Comparison of ENCODE assay signal across 24 cellular contexts in genomic region chr7:8435120-8435519, GRCh38. TPM values are rescaled to one million over a fixed set of nuclear protein-coding genes. Genes with fewer than 3 reads are reported as not detected.
A peak's percentile ranks its signal among the peaks of the same experiment; 100 is the strongest.
DNase-seq lines count a peak whose midpoint lies in the region; ATAC-seq and TF ChIP-seq lines count a peak whose summit lies in the region.
"Had no signal": no experiment of that assay in that cellular context is flagged by ENCODE, and none has a peak within 500 bp of the region (broad histone marks: within the 10 kb centered on the region; RNA-seq: fewer than 3 reads in every experiment).

No MANE protein-coding gene starts in this region.

- H3K9me3 Mint-ChIP-seq in WTC11, result no peaks in the 10 kb centered on the region
- H3K9me3 Mint-ChIP-seq: dendritic cell treated with granulocyte-macrophage colony-stimulating factor and Interleukin-4, amounts not matched to agents 40 ng/mL and 50 ng/mL, for 4 days had no signal

- H4K8ac ChIP-seq in neuronal stem cell (ENCODE audit: low read depth, low read length), result no peak overlapping the region

- no peaks in the 10 kb centered on the region for H3K79me1 ChIP-seq in neuronal stem cell (ENCODE audit: low read depth, low read length)

- no peak overlapping the region for H3K4ac ChIP-seq in neuronal stem cell (ENCODE audit: low read length)

- H3K27ac Mint-ChIP-seq in WTC11, result no peak overlapping the region
- H3K27ac Mint-ChIP-seq: dendritic cell treated with granulocyte-macrophage colony-stimulating factor and Interleukin-4, amounts not matched to agents 40 ng/mL and 50 ng/mL, for 4 days; T-helper 17 cell had no signal

- H3K18ac ChIP-seq in neuronal stem cell (ENCODE audit: low read length), result peak overlapping the region; percentile 41

- no peak overlapping the region for H2AFZ ChIP-seq in neuronal stem cell (ENCODE audit: low read length)

- TF ChIP-seq CTCF in WTC11 (IDR thresholded peaks at IDR 0.05), result no peak
- TF ChIP-seq CTCF in colonic mucosa (IDR thresholded peaks at IDR 0.05), result no peak

- no peak overlapping the region for H4K91ac ChIP-seq in neuronal stem cell (ENCODE audit: low read depth, low read length, poor library complexity)

- no peak overlapping the region for H2BK12ac ChIP-seq in neuronal stem cell (ENCODE audit: low read length)

- H3K36me3 ChIP-seq in ES-I3 (ENCODE audit: insufficient read depth, low read length) (no peaks in the 10 kb centered on the region), neuronal stem cell (replicated peaks in 1 of 2; ENCODE audit: control insufficient read depth in 2 of 2, insufficient read depth in 2 of 2, low read length in 2 of 2) (no peaks in the 10 kb centered on the region), colonic mucosa (no peaks in the 10 kb centered on the region)
- H3K36me3 ChIP-seq: HAP-1, heart right ventricle, ovary, Peyer's patch, right lobe of liver, SJCRH30 had no signal

- no peak overlapping the region for H3K27ac ChIP-seq in neuronal stem cell (replicated peaks; ENCODE audit: low read length)
- H3K27ac ChIP-seq in colonic mucosa, result no peak overlapping the region
- H3K27ac ChIP-seq: heart right ventricle, ovary, Peyer's patch, right lobe of liver, SJCRH30, VCaP had no signal

- H3K9ac ChIP-seq in ES-I3 (ENCODE audit: low read depth, low read length), result peak overlapping the region; percentile 50; the same call in 1 of the 2 replicates
- no peak overlapping the region for H3K9ac ChIP-seq in neuronal stem cell (ENCODE audit: low read depth, low read length, poor library complexity)
- no peak overlapping the region for H3K9ac ChIP-seq in colonic mucosa (ENCODE audit: low read depth in 2 of 2, low read length in 2 of 2)

- no peak overlapping the region for H2BK120ac ChIP-seq in neuronal stem cell (ENCODE audit: low read depth, low read length)

- peak overlapping the region; percentile 51 for H3K4me3 ChIP-seq in iPS-11a (ENCODE audit: low read depth, low read length)
- H3K4me3 ChIP-seq in neuronal stem cell (ENCODE audit: low read length in 2 of 2), result peak overlapping the region in 1 of 2 donors; percentile 61
- H3K4me3 ChIP-seq in colonic mucosa, result no peak overlapping the region
- H3K4me3 ChIP-seq: heart right ventricle, ovary, Peyer's patch, right lobe of liver, SJCRH30 had no signal

- H3K27me3 Mint-ChIP-seq in WTC11 (ENCODE audit: low read depth), result peaks cover 100% of the 10 kb centered on the region

- peak overlapping the region; percentile 51 for H3K4me2 ChIP-seq in neuronal stem cell (ENCODE audit: insufficient read depth, low read length, poor library complexity, severe bottlenecking)

- H3K14ac ChIP-seq in neuronal stem cell (ENCODE audit: low read length), result no peak overlapping the region

- CTCF ChIA-PET in WTC11 (lab: Charles Lee), result interaction anchor here (1.1 to 3.5 kb wide), 4 partner anchors 16 to 289 kb away, joined by 3 to 14 read pairs (median 9); no protein-coding TSS in a partner anchor

- peaks cover 23 to 98% (median 76%) of the 10 kb centered on the region in 3 experiments for H3K27me3 ChIP-seq in neuronal stem cell (ENCODE audit: control insufficient read depth in 3 of 3, insufficient read depth in 3 of 3, low read depth in 1 of 3, low read length in 3 of 3)
- peaks cover 40% of the 10 kb centered on the region for H3K27me3 ChIP-seq in colonic mucosa
- H3K27me3 ChIP-seq: ovary, SJCRH30 had no signal

- H2BK15ac ChIP-seq in neuronal stem cell (ENCODE audit: low read length), result no peak overlapping the region

- H3K4me1 Mint-ChIP-seq in WTC11, result peaks cover 48% of the 10 kb centered on the region

- H2BK5ac ChIP-seq in neuronal stem cell (ENCODE audit: low read length), result no peak overlapping the region

- ATAC-seq in WTC11 (peak; percentile 8), GM21619 (IDR thresholded peaks at IDR 0.05; ENCODE audit: unreplicated experiment) (no peak)
- ATAC-seq: heart right ventricle, T-helper 17 cell had no signal

- H2AK5ac ChIP-seq in neuronal stem cell (ENCODE audit: low read depth, low read length), result no peak overlapping the region

- POLR2A ChIA-PET in WTC11 (lab: Charles Lee), result no interaction called here

- peak; percentile 47 for DNase-seq in WTC11 (ENCODE audit: low spot score)
- DNase-seq in neuronal stem cell (ENCODE audit: low spot score), result no peak
- DNase-seq in HuH-7.5 (ENCODE audit: low spot score), result no peak
- no peak for DNase-seq in colonic mucosa
- DNase-seq: activated effector memory CD4-positive, alpha-beta T cell treated with anti-CD3 and anti-CD28 coated beads, Interleukin-2, amount 50 U/mL, for 16 hours; heart right ventricle; kidney; MM.1S; NCI-H1417 treated with DMSO at 0.1 percent for 48 hours; ovary; Peyer's patch; SJCRH30; T-helper 17 cell had no signal

- H3K4me3 Mint-ChIP-seq in WTC11, result peak overlapping the region; percentile 76
- H3K4me3 Mint-ChIP-seq: dendritic cell treated with granulocyte-macrophage colony-stimulating factor and Interleukin-4, amounts not matched to agents 40 ng/mL and 50 ng/mL, for 4 days had no signal

- H3K23ac ChIP-seq in neuronal stem cell (ENCODE audit: low read depth, low read length, poor library complexity), result no peak overlapping the region

- no CpG with 5 or more reads among the region's 31 CpGs for WGBS in neuronal stem cell (ENCODE audit: extremely low coverage in 2 of 2, insufficient read length in 2 of 2, insufficient replicate concordance in 1 of 2), 2 donors

- intact Hi-C loops in colonic mucosa (cut with DNase I), result loop anchor here (5.0 kb wide), 1 partner anchor 287 kb away; no protein-coding TSS in a partner anchor

- H3K4me1 ChIP-seq in ES-I3 (ENCODE audit: insufficient read depth, low read length) (no peaks in the 10 kb centered on the region), neuronal stem cell (ENCODE audit: control insufficient read depth in 2 of 2, insufficient read depth in 1 of 2, low read depth in 1 of 2, low read length in 2 of 2) (peaks cover 0 to 10% of the 10 kb centered on the region in 2 donors), colonic mucosa (no peaks in the 10 kb centered on the region)
- H3K4me1 ChIP-seq: SJCRH30 had no signal

- H3K9me3 ChIP-seq in ES-I3 (ENCODE audit: control insufficient read depth, insufficient read depth, low read length) (no peaks in the 10 kb centered on the region), neuronal stem cell (replicated peaks in 1 of 2; ENCODE audit: control insufficient read depth in 2 of 2, insufficient read depth in 1 of 2, low read depth in 1 of 2, low read length in 2 of 2) (peaks cover 4% of the 10 kb centered on the region in 2 donors), colonic mucosa (no peaks in the 10 kb centered on the region)
- H3K9me3 ChIP-seq: HAP-1, heart right ventricle, Peyer's patch, right lobe of liver, SJCRH30 had no signal

- H3K36me3 Mint-ChIP-seq in WTC11, result no peaks in the 10 kb centered on the region

TF ChIP-seq in WTC11, 78 proteins besides CTCF, POLR2A, EP300 and RAD21:
- 0 out of 2 replicates have a peak, but pooled peaks have one; percentile 42 for TF ChIP-seq MYBL2 (CRISPR knock-in tag; IDR thresholded peaks at IDR 0.05)
- TF ChIP-seq FOXJ3 (CRISPR knock-in tag; IDR thresholded peaks at IDR 0.05; ENCODE audit: borderline replicate concordance), result no peak

RNA-seq across cellular contexts. Expression of gene NXPH1, which starts 1.7 kb away (rescaled TPM):
- 0.14 to 0.59 TPM (median 0.27 TPM) in 3 replicates for total RNA-seq in WTC11 (2021)
- 0.01 TPM for polyA plus RNA-seq in neuronal stem cell (2013, experiment 1 of 2)
- polyA plus RNA-seq in neuronal stem cell (2013, experiment 2 of 2), result not detected
- under 1 TPM in 1 of 2 donors, not detected in 1; 0.30 TPM for total RNA-seq in colonic mucosa
- total RNA-seq: bronchial epithelial cell, heart right ventricle, kidney, lung microvascular endothelial cell, ovary, Peyer's patch, right lobe of liver, SJCRH30, T-helper 17 cell, ureter had no signal
- polyA plus RNA-seq: AG04450, heart right ventricle had no signal
